12 cellular contexts compared by ENCODE assay signal in genomic region chr2:12759248-12759647, GRCh38. TPM values are rescaled to one million over a fixed set of nuclear protein-coding genes. Genes with fewer than 3 reads are reported as not detected.
DNase-seq lines count a peak whose midpoint lies in the region; ATAC-seq, FAIRE-seq and TF ChIP-seq lines count a peak whose summit lies in the region.
"Had no signal": no experiment of that assay in that cellular context is flagged by ENCODE, and none has a peak within 500 bp of the region (broad histone marks: within the 10 kb centered on the region; RNA-seq: fewer than 3 reads in every experiment).

No MANE protein-coding gene starts in this region.

- DNase-seq in H54 (ENCODE audit: insufficient read length, low spot score) (no peak), astrocyte (ENCODE audit: low read depth) (peak; percentile 96), heart left ventricle (no peak), GM13977 (ENCODE audit: low spot score) (no peak)
- DNase-seq in activated CD4-positive, alpha-beta T cell treated with anti-CD3 and anti-CD28 coated beads for 36 hours = no peak
- DNase-seq: GDM1, islet precursor cell, NCI-H526, thyroid gland had no signal

- H3K36me3 Mint-ChIP-seq in astrocyte (ENCODE audit: low read depth, unreplicated experiment) = no peaks in the 10 kb centered on the region
- no peaks in the 10 kb centered on the region for H3K36me3 Mint-ChIP-seq in activated CD4-positive, alpha-beta T cell treated with anti-CD3 and anti-CD28 coated beads for 36 hours (ENCODE audit: low read depth)
- H3K36me3 Mint-ChIP-seq: activated naive CD4-positive, alpha-beta T cell treated with anti-CD3 and anti-CD28 coated beads, Interleukin-2, amount 50 U/mL, for 24 hours had no signal

- POLR2A ChIA-PET in activated CD4-positive, alpha-beta T cell treated with anti-CD3 and anti-CD28 coated beads for 36 hours (lab: Charles Lee) = no interaction called here

- H3K9me3 Mint-ChIP-seq in astrocyte (ENCODE audit: unreplicated experiment) = peaks cover 3% of the 10 kb centered on the region
- no peaks in the 10 kb centered on the region for H3K9me3 Mint-ChIP-seq in activated CD4-positive, alpha-beta T cell treated with anti-CD3 and anti-CD28 coated beads for 36 hours (ENCODE audit: low read depth)
- H3K9me3 Mint-ChIP-seq: activated naive CD4-positive, alpha-beta T cell treated with anti-CD3 and anti-CD28 coated beads, Interleukin-2, amount 50 U/mL, for 24 hours had no signal

- TF ChIP-seq CTCF in astrocyte (IDR thresholded peaks at IDR 0.05; ENCODE audit: insufficient read depth, low read depth, low read length) = no peak
- no peak for TF ChIP-seq CTCF in heart left ventricle (IDR thresholded peaks at IDR 0.05)
- no peak for TF ChIP-seq CTCF in GM13977 (IDR thresholded peaks at IDR 0.05; ENCODE audit: extremely low read depth, insufficient read depth, missing control alignments)

- H3K9ac ChIP-seq in astrocyte (ENCODE audit: low read length) (no peak overlapping the region), stomach smooth muscle (ENCODE audit: low read length in 2 of 2) (no peak overlapping the region)

- no peaks in the 10 kb centered on the region for H3K36me3 ChIP-seq in astrocyte (ENCODE audit: insufficient read depth, low read length)
- H3K36me3 ChIP-seq in heart left ventricle = no peaks in the 10 kb centered on the region
- no peaks in the 10 kb centered on the region for H3K36me3 ChIP-seq in stomach smooth muscle (ENCODE audit: control insufficient read depth in 2 of 2, insufficient read depth in 2 of 2, low read length in 2 of 2)
- H3K36me3 ChIP-seq: thyroid gland had no signal

- H3K4me2 ChIP-seq in astrocyte (ENCODE audit: low read length) = peak overlapping the region; percentile 42

- 48 to 68% (median 62%) methylated on average over 4 of the region's 4 CpGs for WGBS in heart left ventricle, 4 donors

- peaks cover 14% of the 10 kb centered on the region for H3K4me1 ChIP-seq in astrocyte (ENCODE audit: insufficient read depth, low read length)
- H3K4me1 ChIP-seq in heart left ventricle = peaks cover 0 to 34% (median 16%) of the 10 kb centered on the region in 12 donors
- peaks cover 9% of the 10 kb centered on the region for H3K4me1 ChIP-seq in stomach smooth muscle (ENCODE audit: control insufficient read depth, insufficient read depth, low read length)
- H3K4me1 ChIP-seq: thyroid gland had no signal

- CTCF ChIA-PET in activated CD4-positive, alpha-beta T cell treated with anti-CD3 and anti-CD28 coated beads for 36 hours (lab: Charles Lee) = no interaction called here

- intact Hi-C loops in heart left ventricle (cut with DNase I) = loop anchor here in 1 of 10 donors (5.0 kb wide), 1 partner anchor 38 kb away; no protein-coding TSS in a partner anchor
- intact Hi-C loops in activated CD4-positive, alpha-beta T cell treated with anti-CD3 and anti-CD28 coated beads for 36 hours (cut with DNase I, micrococcal nuclease) = no loop called here

- ATAC-seq in heart left ventricle (peak in 3 of 4 donors; percentile 60 to 75 (median 70)), GM21390 (IDR thresholded peaks at IDR 0.05; ENCODE audit: unreplicated experiment) (no peak)
- no peak for ATAC-seq in activated CD4-positive, alpha-beta T cell treated with anti-CD3 and anti-CD28 coated beads for 36 hours

- FAIRE-seq in H54 (lab: Jason Lieb, UNC) = peak; percentile 76
- FAIRE-seq in astrocyte (lab: Jason Lieb, UNC) = peak; percentile 76

- H3K79me2 ChIP-seq in astrocyte (ENCODE audit: insufficient read depth, low read length) = no peaks in the 10 kb centered on the region

- TF ChIP-seq POLR2A in H54 (IDR thresholded peaks at IDR 0.05; ENCODE audit: low read depth, low read length) = no peak
- no peak for TF ChIP-seq POLR2A in heart left ventricle (IDR thresholded peaks at IDR 0.05)

- H3K4me3 ChIP-seq in astrocyte (ENCODE audit: insufficient read depth, low read depth, low read length) = no peak overlapping the region
- H3K4me3 ChIP-seq in heart left ventricle = no peak overlapping the region
- no peak overlapping the region for H3K4me3 ChIP-seq in stomach smooth muscle (ENCODE audit: low read length in 2 of 2)
- H3K4me3 ChIP-seq: thyroid gland had no signal

- H3K27me3 Mint-ChIP-seq in astrocyte (ENCODE audit: low read depth, unreplicated experiment) = peaks cover 1% of the 10 kb centered on the region
- H3K27me3 Mint-ChIP-seq in activated CD4-positive, alpha-beta T cell treated with anti-CD3 and anti-CD28 coated beads for 36 hours = no peaks in the 10 kb centered on the region
- H3K27me3 Mint-ChIP-seq: activated naive CD4-positive, alpha-beta T cell treated with anti-CD3 and anti-CD28 coated beads, Interleukin-2, amount 50 U/mL, for 24 hours had no signal

- peak overlapping the region; percentile 62 for H3K27ac ChIP-seq in astrocyte (ENCODE audit: low read depth, low read length)
- peak overlapping the region in 4 of 12 donors; percentile 19 to 52 (median 39) for H3K27ac ChIP-seq in heart left ventricle
- H3K27ac ChIP-seq in stomach smooth muscle (ENCODE audit: low read length) = peak overlapping the region; percentile 41
- H3K27ac ChIP-seq: thyroid gland had no signal

- H3K4me3 Mint-ChIP-seq in astrocyte (ENCODE audit: unreplicated experiment) = no peak overlapping the region
- H3K4me3 Mint-ChIP-seq in activated CD4-positive, alpha-beta T cell treated with anti-CD3 and anti-CD28 coated beads for 36 hours = no peak overlapping the region
- H3K4me3 Mint-ChIP-seq: activated naive CD4-positive, alpha-beta T cell treated with anti-CD3 and anti-CD28 coated beads, Interleukin-2, amount 50 U/mL, for 24 hours had no signal

- no peaks in the 10 kb centered on the region for H3K9me3 ChIP-seq in astrocyte (ENCODE audit: insufficient read depth, low read depth, low read length)
- peaks cover 0 to under 1% (median 0%) of the 10 kb centered on the region in 12 donors for H3K9me3 ChIP-seq in heart left ventricle
- H3K9me3 ChIP-seq in stomach smooth muscle (ENCODE audit: control insufficient read depth in 2 of 2, low read length in 2 of 2) = no peaks in the 10 kb centered on the region
- H3K9me3 ChIP-seq: thyroid gland had no signal

- peaks cover 18% of the 10 kb centered on the region for H3K4me1 Mint-ChIP-seq in astrocyte (ENCODE audit: low read depth, unreplicated experiment)
- peaks cover 8% of the 10 kb centered on the region for H3K4me1 Mint-ChIP-seq in activated CD4-positive, alpha-beta T cell treated with anti-CD3 and anti-CD28 coated beads for 36 hours

- H3K27ac Mint-ChIP-seq in astrocyte (ENCODE audit: unreplicated experiment) = no peak overlapping the region
- no peak overlapping the region for H3K27ac Mint-ChIP-seq in activated CD4-positive, alpha-beta T cell treated with anti-CD3 and anti-CD28 coated beads for 36 hours
- H3K27ac Mint-ChIP-seq: activated naive CD4-positive, alpha-beta T cell treated with anti-CD3 and anti-CD28 coated beads, Interleukin-2, amount 50 U/mL, for 24 hours had no signal

- H3K27me3 ChIP-seq in astrocyte (ENCODE audit: insufficient read depth, low read length) (no peaks in the 10 kb centered on the region), heart left ventricle (no peaks in the 10 kb centered on the region), stomach smooth muscle (ENCODE audit: control insufficient read depth in 1 of 2, insufficient read depth in 2 of 2, low read length in 2 of 2) (no peaks in the 10 kb centered on the region)
- H3K27me3 ChIP-seq: thyroid gland had no signal

- no peaks in the 10 kb centered on the region for H4K20me1 ChIP-seq in astrocyte (ENCODE audit: insufficient read depth, low read length)

- H2AFZ ChIP-seq in astrocyte (ENCODE audit: low read depth, low read length) = no peak overlapping the region

- in situ Hi-C loops in GM13977 (cut with MboI; ENCODE audit: low pct_unique_long_range_greater_than_20kb, low sequenced_read_pairs, unreplicated experiment) = no loop called here

RNA-seq across cellular contexts. Expression of gene TRIB2, which starts 42.5 kb away (rescaled TPM):
- total RNA-seq in astrocyte (22.6 and 28.6 TPM in 2 replicates), heart left ventricle (100 to 1,000 TPM in 1 of 9 donors, 10 to 100 TPM in 8; 34.3 to 140 (median 41.4) TPM)
- 10 to 100 TPM; 31.2 to 45.3 TPM for polyA plus RNA-seq in heart left ventricle
- 1 to 10 TPM; 2.7 to 3.7 TPM for total RNA-seq in activated CD4-positive, alpha-beta T cell treated with anti-CD3 and anti-CD28 coated beads for 36 hours

Comparison
In these comparisons a context has a peak if more than half of its experiments do, and no peak if none do; other contexts are left out.
1. ATAC-seq: peak in heart left ventricle (3 of 4); none in activated CD4-positive, alpha-beta T cell treated with anti-CD3 and anti-CD28 coated beads for 36 hours (single experiment) and GM21390 (single experiment).